ENCODE assay signal across 17 cellular contexts in genomic region chr17:3657874-3658783, GRCh38. TPM values are rescaled to one million over a fixed set of nuclear protein-coding genes. Genes with fewer than 3 reads are reported as not detected.
DNase-seq lines count a peak whose midpoint lies in the region; ATAC-seq lines count a peak whose summit lies in the region.
"Had no signal": no experiment of that assay in that cellular context is flagged by ENCODE, and none has a peak within 500 bp of the region (broad histone marks: within the 10 kb centered on the region; RNA-seq: fewer than 3 reads in every experiment).

No MANE protein-coding gene starts in this region.

- no peaks in the 10 kb centered on the region for H3K9me3 ChIP-seq in adipocyte (ENCODE audit: control insufficient read depth, low read length)
- H3K9me3 ChIP-seq: MG63 had no signal

- intact Hi-C loops in activated CD4-positive, alpha-beta T cell treated with anti-CD3 and anti-CD28 coated beads for 36 hours (cut with DNase I, micrococcal nuclease): no loop called here

- H3K4me3 ChIP-seq in adipocyte (ENCODE audit: low read length): no peak overlapping the region
- H3K4me3 ChIP-seq: hepatocyte, MG63 had no signal

- CTCF ChIA-PET in activated CD4-positive, alpha-beta T cell treated with anti-CD3 and anti-CD28 coated beads for 36 hours (lab: Charles Lee): no interaction called here

- peak overlapping the region; percentile 48 for H3K9ac ChIP-seq in adipocyte (ENCODE audit: low read length)

- H3K36me3 ChIP-seq in adipocyte (ENCODE audit: control insufficient read depth, insufficient read depth, low read length, severe bottlenecking): peaks cover 16% of the 10 kb centered on the region
- H3K36me3 ChIP-seq: MG63 had no signal

- H3K27me3 Mint-ChIP-seq in T-helper 1 cell treated with Interleukin-12 subunit alpha and Interleukin-12 subunit beta and Interleukin-4 antibody, amounts not matched to agents 30 μg/mL and 1 μg/mL, for 36 hours (ENCODE audit: low read depth): no peaks in the 10 kb centered on the region
- H3K27me3 Mint-ChIP-seq in activated CD4-positive, alpha-beta T cell treated with anti-CD3 and anti-CD28 coated beads for 36 hours: no peaks in the 10 kb centered on the region
- H3K27me3 Mint-ChIP-seq: activated CD8-positive, alpha-beta T cell treated with anti-CD3 and anti-CD28 coated beads for 36 hours; progenitor cell of endocrine pancreas had no signal

- no peaks in the 10 kb centered on the region for H3K27me3 ChIP-seq in adipocyte (replicated peaks; ENCODE audit: control insufficient read depth, insufficient read depth, low read length)
- H3K27me3 ChIP-seq: hepatocyte, MG63 had no signal

- no peaks in the 10 kb centered on the region for H3K4me1 Mint-ChIP-seq in T-helper 1 cell treated with Interleukin-12 subunit alpha and Interleukin-12 subunit beta and Interleukin-4 antibody, amounts not matched to agents 30 μg/mL and 1 μg/mL, for 36 hours (ENCODE audit: low read depth)
- no peaks in the 10 kb centered on the region for H3K4me1 Mint-ChIP-seq in activated CD4-positive, alpha-beta T cell treated with anti-CD3 and anti-CD28 coated beads for 36 hours

- H3K9me3 Mint-ChIP-seq in T-helper 1 cell treated with Interleukin-12 subunit alpha and Interleukin-12 subunit beta and Interleukin-4 antibody, amounts not matched to agents 30 μg/mL and 1 μg/mL, for 36 hours: no peaks in the 10 kb centered on the region
- no peaks in the 10 kb centered on the region for H3K9me3 Mint-ChIP-seq in activated CD4-positive, alpha-beta T cell treated with anti-CD3 and anti-CD28 coated beads for 36 hours (ENCODE audit: low read depth)
- H3K9me3 Mint-ChIP-seq: activated CD8-positive, alpha-beta T cell treated with anti-CD3 and anti-CD28 coated beads for 36 hours had no signal

- H3K4me1 ChIP-seq in adipocyte (ENCODE audit: control insufficient read depth, insufficient read depth, low read length): peaks cover 26% of the 10 kb centered on the region

- ATAC-seq in activated CD4-positive, alpha-beta T cell treated with anti-CD3 and anti-CD28 coated beads for 36 hours: no peak
- ATAC-seq in HG03342 (IDR thresholded peaks at IDR 0.05; ENCODE audit: unreplicated experiment): no peak
- ATAC-seq: activated CD8-positive, alpha-beta T cell treated with anti-CD3 and anti-CD28 coated beads for 36 hours; left colon; Panc1 had no signal

- H3K27ac Mint-ChIP-seq in T-helper 1 cell treated with Interleukin-12 subunit alpha and Interleukin-12 subunit beta and Interleukin-4 antibody, amounts not matched to agents 30 μg/mL and 1 μg/mL, for 36 hours: peak overlapping the region; percentile 41
- no peak overlapping the region for H3K27ac Mint-ChIP-seq in activated CD4-positive, alpha-beta T cell treated with anti-CD3 and anti-CD28 coated beads for 36 hours
- H3K27ac Mint-ChIP-seq: activated CD8-positive, alpha-beta T cell treated with anti-CD3 and anti-CD28 coated beads for 36 hours; progenitor cell of endocrine pancreas had no signal

- H3K4me3 Mint-ChIP-seq in T-helper 1 cell treated with Interleukin-12 subunit alpha and Interleukin-12 subunit beta and Interleukin-4 antibody, amounts not matched to agents 30 μg/mL and 1 μg/mL, for 36 hours: no peak overlapping the region
- H3K4me3 Mint-ChIP-seq in activated CD4-positive, alpha-beta T cell treated with anti-CD3 and anti-CD28 coated beads for 36 hours: no peak overlapping the region
- H3K4me3 Mint-ChIP-seq: activated CD8-positive, alpha-beta T cell treated with anti-CD3 and anti-CD28 coated beads for 36 hours; CD14-positive monocyte had no signal

- H3K27ac ChIP-seq in temporal lobe (ENCODE audit: low read depth, low read length): peak overlapping the region; percentile 38
- H3K27ac ChIP-seq: hepatocyte, VCaP had no signal

- no peaks in the 10 kb centered on the region for H3K36me3 Mint-ChIP-seq in T-helper 1 cell treated with Interleukin-12 subunit alpha and Interleukin-12 subunit beta and Interleukin-4 antibody, amounts not matched to agents 30 μg/mL and 1 μg/mL, for 36 hours (ENCODE audit: low read depth)
- no peaks in the 10 kb centered on the region for H3K36me3 Mint-ChIP-seq in activated CD4-positive, alpha-beta T cell treated with anti-CD3 and anti-CD28 coated beads for 36 hours (ENCODE audit: low read depth)

- POLR2A ChIA-PET in activated CD4-positive, alpha-beta T cell treated with anti-CD3 and anti-CD28 coated beads for 36 hours (lab: Charles Lee): no interaction called here

- DNase-seq in T-helper 1 cell (no peak), adipocyte (ENCODE audit: low read depth) (no peak), medulla oblongata (ENCODE audit: extremely low spot score) (peak; percentile 50), foreskin melanocyte (no peak)
- DNase-seq in activated CD4-positive, alpha-beta T cell treated with anti-CD3 and anti-CD28 coated beads for 36 hours: no peak
- DNase-seq: activated CD8-positive, alpha-beta T cell treated with anti-CD3 and anti-CD28 coated beads for 36 hours; left colon; MG63; NCI-H2081 treated with DMSO at 0.1 percent for 48 hours had no signal

RNA-seq across cellular contexts. Expression of gene TAX1BP3, which starts 10.2 kb away (rescaled TPM):
- total RNA-seq in temporal lobe: 18.2 TPM
- 10 to 100 TPM; 12.0 to 14.6 TPM for total RNA-seq in activated CD4-positive, alpha-beta T cell treated with anti-CD3 and anti-CD28 coated beads for 36 hours

RNA-seq across cellular contexts. Expression of gene EMC6, which starts 10.5 kb away (rescaled TPM):
- 8.4 TPM for total RNA-seq in temporal lobe
- total RNA-seq in activated CD4-positive, alpha-beta T cell treated with anti-CD3 and anti-CD28 coated beads for 36 hours: 10 to 100 TPM; 43.6 to 44.3 TPM

RNA-seq across cellular contexts. Expression of gene CTNS, which starts 21.6 kb away (rescaled TPM):
- 12.8 TPM for total RNA-seq in temporal lobe
- total RNA-seq in activated CD4-positive, alpha-beta T cell treated with anti-CD3 and anti-CD28 coated beads for 36 hours: 10 to 100 TPM; 10.1 to 11.1 TPM

RNA-seq across cellular contexts. Expression of gene SHPK, which starts 22.1 kb away (rescaled TPM):
- total RNA-seq in temporal lobe: 6.6 TPM
- 10 to 100 TPM; 12.5 to 15.0 TPM for total RNA-seq in activated CD4-positive, alpha-beta T cell treated with anti-CD3 and anti-CD28 coated beads for 36 hours

RNA-seq across cellular contexts. Expression of gene P2RX5, which starts 37.8 kb away (rescaled TPM):
- 7.9 TPM for total RNA-seq in temporal lobe
- total RNA-seq in activated CD4-positive, alpha-beta T cell treated with anti-CD3 and anti-CD28 coated beads for 36 hours: 10 to 100 TPM; 69.7 to 77.5 TPM
- total RNA-seq: hepatocyte had no signal
